ENCODE assay signal across 8 cellular contexts in genomic region chrX:13689519-13690211, GRCh38. TPM values are rescaled to one million over a fixed set of nuclear protein-coding genes. Genes with fewer than 3 reads are reported as not detected.
DNase-seq lines count a peak whose midpoint lies in the region; ATAC-seq and FAIRE-seq lines count a peak whose summit lies in the region.

No MANE protein-coding gene starts in this region.

- peak overlapping the region; percentile 81 to 93 for H3K27ac ChIP-seq in small intestine (ENCODE audit: low read depth in 1 of 2, low read length in 1 of 2)

- DNase-seq in COLO829 (ENCODE audit: low spot score) (peak; percentile 13), hepatic stellate cell (ENCODE audit: low spot score) (peak; percentile 33), small intestine (no peak)

- H3K27ac Mint-ChIP-seq in activated T-helper 17 cell treated with anti-CD3 and anti-CD28 coated beads, Interleukin-2, amount 50 U/mL, for 72 hours, result peak overlapping the region; percentile 96

- 0 to 5% (median 0%) methylated on average over 26 of the region's 26 CpGs for WGBS in small intestine, 3 donors

- H3K9me3 Mint-ChIP-seq in activated T-helper 17 cell treated with anti-CD3 and anti-CD28 coated beads, Interleukin-2, amount 50 U/mL, for 72 hours, result no peaks in the 10 kb centered on the region

- FAIRE-seq in small intestine (lab: Jason Lieb, UNC), result no peak

- no peaks in the 10 kb centered on the region for H3K36me3 ChIP-seq in small intestine (ENCODE audit: control insufficient read depth in 2 of 2, insufficient read depth in 2 of 2, low read length in 2 of 2)

- no peaks in the 10 kb centered on the region for H3K9me3 ChIP-seq in small intestine (ENCODE audit: control insufficient read depth, low read depth)

- peaks cover 34% of the 10 kb centered on the region for H3K4me1 Mint-ChIP-seq in activated T-helper 17 cell treated with anti-CD3 and anti-CD28 coated beads, Interleukin-2, amount 50 U/mL, for 72 hours

- H3K27me3 ChIP-seq in small intestine (ENCODE audit: control insufficient read depth in 2 of 2, insufficient read depth in 2 of 2, low read length in 2 of 2), result no peaks in the 10 kb centered on the region

- H3K4me3 Mint-ChIP-seq in activated T-helper 17 cell treated with anti-CD3 and anti-CD28 coated beads, Interleukin-2, amount 50 U/mL, for 72 hours, result peak overlapping the region; percentile 95

- peaks cover 4 to 6% of the 10 kb centered on the region in 2 donors for H3K4me1 ChIP-seq in small intestine (ENCODE audit: control insufficient read depth in 2 of 2, insufficient read depth in 1 of 2, low read depth in 1 of 2, low read length in 1 of 2)

- H3K27me3 Mint-ChIP-seq in activated T-helper 17 cell treated with anti-CD3 and anti-CD28 coated beads, Interleukin-2, amount 50 U/mL, for 72 hours, result no peaks in the 10 kb centered on the region

- peak overlapping the region; percentile 64 to 77 for H3K4me3 ChIP-seq in small intestine (ENCODE audit: low read depth in 1 of 2, low read length in 2 of 2)

- H3K36me3 Mint-ChIP-seq in activated T-helper 17 cell treated with anti-CD3 and anti-CD28 coated beads, Interleukin-2, amount 50 U/mL, for 72 hours (ENCODE audit: low read depth), result peaks cover 49% of the 10 kb centered on the region

- ATAC-seq in HG03442 (IDR thresholded peaks at IDR 0.05; ENCODE audit: unreplicated experiment) (peak; percentile 2), HG03520 (IDR thresholded peaks at IDR 0.05; ENCODE audit: unreplicated experiment) (no peak), HG02981 (IDR thresholded peaks at IDR 0.05; ENCODE audit: unreplicated experiment) (no peak), HG02885 (IDR thresholded peaks at IDR 0.05; ENCODE audit: poor library complexity, unreplicated experiment) (no peak)
- ATAC-seq in activated T-helper 17 cell treated with anti-CD3 and anti-CD28 coated beads, Interleukin-2, amount 50 U/mL, for 72 hours (replicated peaks), result no peak

RNA-seq across cellular contexts. Expression of gene RAB9A, which starts 0.7 kb away (rescaled TPM):
- total RNA-seq in activated T-helper 17 cell treated with anti-CD3 and anti-CD28 coated beads, Interleukin-2, amount 50 U/mL, for 72 hours, result 10 to 100 TPM; 18.3 to 30.5 TPM
- 10 to 100 TPM; 16.5 to 32.4 (median 25.3) TPM for polyA plus RNA-seq in small intestine

RNA-seq across cellular contexts. Expression of gene TCEANC, which starts 36.7 kb away (rescaled TPM):
- 1 to 10 TPM; 1.8 to 3.5 TPM for total RNA-seq in activated T-helper 17 cell treated with anti-CD3 and anti-CD28 coated beads, Interleukin-2, amount 50 U/mL, for 72 hours
- 1 to 10 TPM; 1.4 to 2.2 (median 1.6) TPM for polyA plus RNA-seq in small intestine

RNA-seq across cellular contexts. Expression of gene TRAPPC2, which starts 44.8 kb away (rescaled TPM):
- 10 to 100 TPM; 21.1 to 23.4 TPM for total RNA-seq in activated T-helper 17 cell treated with anti-CD3 and anti-CD28 coated beads, Interleukin-2, amount 50 U/mL, for 72 hours
- polyA plus RNA-seq in small intestine, result 1 to 10 TPM; 6.4 to 7.8 (median 7.6) TPM

RNA-seq across cellular contexts. Expression of gene OFD1, which starts 44.9 kb away (rescaled TPM):
- total RNA-seq in activated T-helper 17 cell treated with anti-CD3 and anti-CD28 coated beads, Interleukin-2, amount 50 U/mL, for 72 hours, result 10 to 100 TPM; 27.8 to 61.7 TPM
- polyA plus RNA-seq in small intestine, result 10 to 100 TPM; 18.3 to 71.3 (median 70.0) TPM
